16 cellular contexts compared by ENCODE assay signal in the genomic region with DNA sequence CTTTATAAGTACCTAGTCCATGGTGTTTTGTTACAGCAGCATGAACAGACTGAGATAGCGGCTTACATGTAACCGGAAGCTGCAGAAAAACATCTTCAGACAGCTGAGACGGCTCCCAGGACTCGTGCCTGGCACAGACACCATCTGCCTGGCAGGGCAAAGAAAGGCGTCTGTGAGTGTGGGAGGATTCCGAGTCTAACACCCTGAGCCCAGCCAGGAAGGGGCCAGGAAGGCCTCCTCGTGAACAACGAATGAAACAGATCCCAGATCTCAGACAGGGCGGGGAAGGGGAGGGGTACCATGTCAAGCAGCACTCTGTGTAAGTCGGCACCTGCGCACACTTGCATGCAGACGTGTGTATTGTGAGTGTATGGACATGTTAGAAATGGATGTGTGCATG.
A peak's percentile ranks its signal among the peaks of the same experiment; 100 is the strongest.
DNase-seq lines count a peak whose midpoint lies in the region.
"Had no signal": no experiment of that assay in that cellular context is flagged by ENCODE, and none has a peak within 500 bp of the region (broad histone marks: within the 10 kb centered on the region; RNA-seq: fewer than 3 reads in every experiment).

No MANE protein-coding gene starts in this region.

- H3K27ac ChIP-seq in angular gyrus (ENCODE audit: low read depth, low read length) = peak overlapping the region; percentile 67
- H3K27ac ChIP-seq: BLaER1 treated with 17β-estradiol and CSF1 and Interleukin-3, amounts not matched to agents 10 nM and 100 nM; SJSA1 had no signal

- DNase-seq in DMS 273 (lab: John Stamatoyannopoulos, UW; ENCODE audit: unreplicated experiment) (peak; percentile 74), globus pallidus (ENCODE audit: low spot score) (peak; percentile 50), pons (ENCODE audit: low spot score) (peak; percentile 70), NCI-H1436 treated with DMSO at 0.1 percent for 48 hours (lab: John Stamatoyannopoulos, UW) (no peak), NCI-H526 treated with DMSO at 0.1 percent for 48 hours (lab: John Stamatoyannopoulos, UW) (no peak)
- DNase-seq in stimulated activated CD8-positive, alpha-beta memory T cell treated with anti-CD3 and anti-CD28 coated beads, Interleukin-4, amount 100 ng/mL, for 48 hours = no peak
- DNase-seq: CD8-positive, alpha-beta memory T cell; DMS153; EL; GOT3; NCI-H1048; NCI-H1694; NCI-H69 had no signal

Comparison
In these comparisons a context has a peak if more than half of its experiments do, and no peak if none do; other contexts are left out.
1. DNase-seq: peak in DMS 273 (single experiment), globus pallidus (single experiment) and pons (single experiment); none in NCI-H1436 treated with DMSO at 0.1 percent for 48 hours (single experiment), stimulated activated CD8-positive, alpha-beta memory T cell treated with anti-CD3 and anti-CD28 coated beads, Interleukin-4, amount 100 ng/mL, for 48 hours (single experiment) and NCI-H526 treated with DMSO at 0.1 percent for 48 hours (single experiment).